13 cellular contexts compared by ENCODE assay signal in genomic region chr2:72141881-72142742, GRCh38. TPM values are rescaled to one million over a fixed set of nuclear protein-coding genes. Genes with fewer than 3 reads are reported as not detected.
DNase-seq lines count a peak whose midpoint lies in the region; ATAC-seq and TF ChIP-seq lines count a peak whose summit lies in the region.
"Had no signal": no experiment of that assay in that cellular context is flagged by ENCODE, and none has a peak within 500 bp of the region (broad histone marks: within the 10 kb centered on the region; RNA-seq: fewer than 3 reads in every experiment).

No MANE protein-coding gene starts in this region.

- H3K27ac Mint-ChIP-seq in endodermal cell: no peak overlapping the region
- H3K27ac Mint-ChIP-seq: activated CD8-positive, alpha-beta T cell treated with anti-CD3 and anti-CD28 coated beads for 36 hours; activated naive CD4-positive, alpha-beta T cell treated with anti-CD3 and anti-CD28 coated beads for 36 hours had no signal

- H3K27me3 Mint-ChIP-seq in endodermal cell (ENCODE audit: insufficient read depth): peaks cover 90% of the 10 kb centered on the region

- peaks cover 4% of the 10 kb centered on the region for H3K36me3 Mint-ChIP-seq in endodermal cell (ENCODE audit: low read depth)

- H3K27ac ChIP-seq in heart left ventricle (peak overlapping the region in 2 of 12 donors; percentile 5 to 9), endodermal cell (ENCODE audit: low read depth, low read length) (no peak overlapping the region), vagina (peak overlapping the region; percentile 13)

- peak in 4 of 5 donors; percentile 4 to 54 (median 22) for DNase-seq in heart left ventricle
- DNase-seq in Right ventricle myocardium inferior (ENCODE audit: missing footprints): no peak
- DNase-seq in endodermal cell: peak; percentile 60
- peak; percentile 17 for DNase-seq in omental fat pad (ENCODE audit: low spot score)
- DNase-seq in vagina (ENCODE audit: extremely low spot score in 2 of 2): peak in 1 of 2 donors; percentile 76
- no peak for DNase-seq in NCI-H2171 (lab: John Stamatoyannopoulos, UW)
- no peak for DNase-seq in stimulated activated naive CD8-positive, alpha-beta T cell treated with anti-CD3 and anti-CD28 coated beads, Interleukin-15, Interleukin-2, amounts not matched to agents 100 U/mL and 50 U/mL, for 24 hours
- no peak for DNase-seq in NCI-H146 treated with DMSO at 0.1 percent for 48 hours (lab: John Stamatoyannopoulos, UW; ENCODE audit: unreplicated experiment)
- DNase-seq: activated CD8-positive, alpha-beta T cell treated with anti-CD3 and anti-CD28 coated beads for 36 hours; activated naive CD4-positive, alpha-beta T cell treated with anti-CD3 and anti-CD28 coated beads for 36 hours; DMS153; NCI-H1048; stimulated activated CD4-positive, alpha-beta T cell treated with anti-CD3 and anti-CD28 coated beads, Interleukin-2, amount 100 ng/mL, for 48 hours had no signal

- intact Hi-C loops in heart left ventricle (cut with DNase I): loop anchor here in 3 of 10 donors (2.0 to 10.0 kb wide), 4 partner anchors 527 to 603 kb away; no protein-coding TSS in a partner anchor
- intact Hi-C loops in Right ventricle myocardium inferior (cut with DNase I): no loop called here
- intact Hi-C loops in vagina (cut with DNase I): loop anchor here (10.0 kb wide), 2 partner anchors 207 to 443 kb away; no protein-coding TSS in a partner anchor

- H3K4me1 ChIP-seq in heart left ventricle (peaks cover 7 to 71% (median 58%) of the 10 kb centered on the region in 12 donors), endodermal cell (ENCODE audit: control insufficient read depth, insufficient read depth, low read length) (no peaks in the 10 kb centered on the region), vagina (peaks cover 61% of the 10 kb centered on the region)

- TF ChIP-seq CTCF in heart left ventricle (IDR thresholded peaks at IDR 0.05): no peak
- TF ChIP-seq CTCF in endodermal cell (conservative IDR thresholded peaks at IDR 0.05): no peak
- TF ChIP-seq CTCF in omental fat pad (IDR thresholded peaks at IDR 0.05): no peak
- TF ChIP-seq CTCF in vagina (IDR thresholded peaks at IDR 0.05): no peak

- no peak for ATAC-seq in heart left ventricle
- no peak for ATAC-seq in Right ventricle myocardium inferior
- ATAC-seq in omental fat pad (ENCODE audit: low FRiP score): no peak
- ATAC-seq in stimulated activated naive CD8-positive, alpha-beta T cell treated with anti-CD3 and anti-CD28 coated beads, Interleukin-15, Interleukin-2, amounts not matched to agents 100 U/mL and 50 U/mL, for 24 hours: no peak
- ATAC-seq: activated CD8-positive, alpha-beta T cell treated with anti-CD3 and anti-CD28 coated beads for 36 hours had no signal

- H3K4me3 ChIP-seq in heart left ventricle: no peak overlapping the region
- no peak overlapping the region for H3K4me3 ChIP-seq in endodermal cell (ENCODE audit: low read length)
- no peak overlapping the region for H3K4me3 ChIP-seq in vagina

- H3K4me3 Mint-ChIP-seq in endodermal cell: no peak overlapping the region
- H3K4me3 Mint-ChIP-seq: activated CD8-positive, alpha-beta T cell treated with anti-CD3 and anti-CD28 coated beads for 36 hours; activated naive CD4-positive, alpha-beta T cell treated with anti-CD3 and anti-CD28 coated beads for 36 hours had no signal

- H3K9me3 ChIP-seq in heart left ventricle (no peaks in the 10 kb centered on the region), endodermal cell (ENCODE audit: control insufficient read depth, low read length) (peaks cover 14% of the 10 kb centered on the region), vagina (no peaks in the 10 kb centered on the region)

- H3K9me3 Mint-ChIP-seq in endodermal cell: peaks cover 14% of the 10 kb centered on the region
- H3K9me3 Mint-ChIP-seq: activated CD8-positive, alpha-beta T cell treated with anti-CD3 and anti-CD28 coated beads for 36 hours; activated naive CD4-positive, alpha-beta T cell treated with anti-CD3 and anti-CD28 coated beads for 36 hours had no signal

- H3K27me3 ChIP-seq in heart left ventricle (peaks cover 4 to 50% (median 22%) of the 10 kb centered on the region in 9 donors), endodermal cell (ENCODE audit: control insufficient read depth, insufficient read depth, low read length, poor library complexity, severe bottlenecking) (peaks cover 91% of the 10 kb centered on the region), vagina (peaks cover 17% of the 10 kb centered on the region)

- H3K4me1 Mint-ChIP-seq in endodermal cell: peaks cover 7% of the 10 kb centered on the region

- H3K36me3 ChIP-seq in heart left ventricle: no peaks in the 10 kb centered on the region
- no peaks in the 10 kb centered on the region for H3K36me3 ChIP-seq in endodermal cell (ENCODE audit: control insufficient read depth, insufficient read depth, low read length)
- H3K36me3 ChIP-seq in vagina: no peaks in the 10 kb centered on the region

- TF ChIP-seq POLR2A in heart left ventricle (IDR thresholded peaks at IDR 0.05) (no peak), vagina (IDR thresholded peaks at IDR 0.05) (no peak)

- no peak overlapping the region for H3K9ac ChIP-seq in endodermal cell (ENCODE audit: extremely low read depth, low read length, poor library complexity, severe bottlenecking)

- 88 to 91% (median 90%) methylated on average over 21 of the region's 21 CpGs for WGBS in heart left ventricle, 4 donors
- 68 to 72% methylated on average over 9 to 21 of the region's 21 CpGs for WGBS in endodermal cell (ENCODE audit: insufficient coverage in 1 of 2, insufficient read length in 1 of 2), 2 experiments

RNA-seq across cellular contexts. Expression of gene CYP26B1, which starts 5.5 kb away (rescaled TPM):
- total RNA-seq in heart left ventricle (1 to 10 TPM; 1.1 to 5.9 (median 2.1) TPM), Right ventricle myocardium inferior (5.4 TPM), endodermal cell (under 1 TPM; 0.09 to 0.91 TPM), omental fat pad (10 to 100 TPM; 10.6 to 36.6 (median 18.8) TPM), vagina (6.9 TPM)
- polyA plus RNA-seq in heart left ventricle: 1 to 10 TPM in 1 of 2 donors, under 1 TPM in 1; 0.76 to 4.2 TPM
- polyA plus RNA-seq in endodermal cell (2013, experiment 1 of 2): 8.0 TPM
- polyA plus RNA-seq in endodermal cell (2013, experiment 2 of 2): 7.7 TPM
- total RNA-seq: activated CD8-positive, alpha-beta T cell treated with anti-CD3 and anti-CD28 coated beads for 36 hours; activated naive CD4-positive, alpha-beta T cell treated with anti-CD3 and anti-CD28 coated beads for 36 hours had no signal

Comparison
In these comparisons a context has a peak if more than half of its experiments do, and no peak if none do; other contexts are left out.
1. DNase-seq: peak in heart left ventricle (4 of 5), endodermal cell (single experiment) and omental fat pad (single experiment); none in Right ventricle myocardium inferior (single experiment), NCI-H2171 (single experiment), stimulated activated naive CD8-positive, alpha-beta T cell treated with anti-CD3 and anti-CD28 coated beads, Interleukin-15, Interleukin-2, amounts not matched to agents 100 U/mL and 50 U/mL, for 24 hours (single experiment) and NCI-H146 treated with DMSO at 0.1 percent for 48 hours (single experiment).